In genomic region chr4:153084939-153085630, GRCh38 we compare ENCODE assay signal across 8 cellular contexts.
DNase-seq lines count a peak whose midpoint lies in the region; ATAC-seq and TF ChIP-seq lines count a peak whose summit lies in the region.

No MANE protein-coding gene starts in this region.

- DNase-seq in NCI-H2196 (lab: John Stamatoyannopoulos, UW; ENCODE audit: unreplicated experiment), result peak; percentile 34
- no peak for DNase-seq in NCI-H2196 treated with DMSO at 0.1 percent for 48 hours (lab: John Stamatoyannopoulos, UW; ENCODE audit: unreplicated experiment)
- peak; percentile 48 for DNase-seq in NCI-H460 (ENCODE audit: extremely low read depth, low read depth)
- DNase-seq in activated CD4-positive, alpha-beta T cell treated with anti-CD3 and anti-CD28 coated beads, Interleukin-2, amount 50 U/mL, for 4 hours, result peak; percentile 82 to 90
- DNase-seq in colonic mucosa, result peak; percentile 83
- peak; percentile 74 to 79 (median 77) for DNase-seq in right lobe of liver
- peak; percentile 76 to 84 (median 79) for DNase-seq in stimulated activated CD4-positive, alpha-beta T cell treated with anti-CD3 and anti-CD28 coated beads, TNF-alpha, amount 100 ng/mL, for 48 hours (ENCODE audit: low read depth in 3 of 3)

- H3K4me1 ChIP-seq in colonic mucosa (no peaks in the 10 kb centered on the region), right lobe of liver (peaks cover 0 to 8% (median 0%) of the 10 kb centered on the region in 4 donors)

- 15% methylated on average over 11 of the region's 12 CpGs for WGBS in right lobe of liver (ENCODE audit: insufficient coverage, low coverage, low lambda C conversion rate, missing lambda C conversion rate)

- H3K27me3 ChIP-seq in colonic mucosa (no peaks in the 10 kb centered on the region), right lobe of liver (no peaks in the 10 kb centered on the region)

- ATAC-seq in HG02852 (IDR thresholded peaks at IDR 0.05; ENCODE audit: unreplicated experiment), result peak; percentile 64
- ATAC-seq in right lobe of liver, result peak; percentile 83 to 92 (median 88)

- H3K9ac ChIP-seq in colonic mucosa (ENCODE audit: low read depth in 2 of 2, low read length in 2 of 2), result no peak overlapping the region

- H3K4me3 ChIP-seq in colonic mucosa, result no peak overlapping the region
- no peak overlapping the region for H3K4me3 ChIP-seq in right lobe of liver

- H3K27ac ChIP-seq in colonic mucosa, result no peak overlapping the region
- no peak overlapping the region for H3K27ac ChIP-seq in right lobe of liver

- no peak for TF ChIP-seq POLR2A in right lobe of liver (IDR thresholded peaks at IDR 0.05)

- intact Hi-C loops in colonic mucosa (cut with DNase I) (loop anchor here (5.0 kb wide), 2 partner anchors 238 to 308 kb away; partner anchors contain the start of genes ARFIP1 and TIGD4), right lobe of liver (cut with DNase I) (loop anchor here in 1 of 2 donors (10.0 kb wide), 1 partner anchor 240 kb away; no protein-coding TSS in a partner anchor)

- H3K36me3 ChIP-seq in colonic mucosa (no peaks in the 10 kb centered on the region), right lobe of liver (no peaks in the 10 kb centered on the region)

- TF ChIP-seq CTCF in colonic mucosa (IDR thresholded peaks at IDR 0.05) (peak; percentile 90), right lobe of liver (IDR thresholded peaks at IDR 0.05) (peak; percentile 87 to 97 (median 94))

- no peaks in the 10 kb centered on the region for H3K9me3 ChIP-seq in colonic mucosa
- no peaks in the 10 kb centered on the region for H3K9me3 ChIP-seq in right lobe of liver
